ENCODE assay signal across 14 cellular contexts in genomic region chr1:54107131-54107530, GRCh38. TPM values are rescaled to one million over a fixed set of nuclear protein-coding genes. Genes with fewer than 3 reads are reported as not detected.
DNase-seq lines count a peak whose midpoint lies in the region; ATAC-seq, FAIRE-seq and TF ChIP-seq lines count a peak whose summit lies in the region.
"Had no signal": no experiment of that assay in that cellular context is flagged by ENCODE, and none has a peak within 500 bp of the region (broad histone marks: within the 10 kb centered on the region; RNA-seq: fewer than 3 reads in every experiment).

No MANE protein-coding gene starts in this region.

- CTCF ChIA-PET in K562 (lab: Yijun Ruan, JAX; ENCODE audit: low intra/inter-chr PET ratio): no interaction called here

- TF ChIP-seq CTCF in D721Med (IDR thresholded peaks at IDR 0.05; ENCODE audit: insufficient read depth, missing control alignments) (peak; percentile 13), HFF-Myc (IDR thresholded peaks at IDR 0.05; ENCODE audit: low read depth, low read length, missing control alignments) (peak; percentile 28), K562 (IDR thresholded peaks at IDR 0.05 in 2 of 3, conservative IDR thresholded peaks at IDR 0.05 in 1 of 3; ENCODE audit: insufficient read depth in 2 of 3, low read depth in 1 of 3, low read length in 3 of 3) (peak; percentile 40 to 50 (median 48); a peak in 3 of 6 replicates)

- no peak for TF ChIP-seq POLR2A in K562 (conservative IDR thresholded peaks at IDR 0.05)

- no peak overlapping the region for H3K4me2 ChIP-seq in K562 (ENCODE audit: insufficient read depth, low read length)

- H3K27ac ChIP-seq in K562 (ENCODE audit: extremely low read depth, low read depth, low read length): no peak overlapping the region
- H3K27ac ChIP-seq: colonic mucosa, heart right ventricle had no signal

- no peaks in the 10 kb centered on the region for H3K27me3 ChIP-seq in K562 (ENCODE audit: control insufficient read depth in 2 of 2, insufficient read depth in 2 of 2, low read length in 2 of 2)
- H3K27me3 ChIP-seq: colonic mucosa, heart right ventricle had no signal

- no peak for DNase-seq in D721Med (ENCODE audit: insufficient read length, low spot score)
- no peak for DNase-seq in HFF-Myc (ENCODE audit: extremely low read depth, low read depth)
- peak in 2 of 4 experiments; percentile 44 to 56 for DNase-seq in K562 (ENCODE audit: extremely low read depth in 1 of 4, low spot score in 3 of 4)
- DNase-seq in left kidney (ENCODE audit: low read depth, low spot score): peak; percentile 30
- no peak for DNase-seq in NCI-H1092 treated with DMSO at 0.1 percent for 48 hours (lab: John Stamatoyannopoulos, UW)
- no peak for DNase-seq in hepatic stellate cell (ENCODE audit: low spot score)
- DNase-seq: activated CD4-positive, CD25-positive, alpha-beta regulatory T cell; colonic mucosa; DMS153; heart right ventricle; SHP77 had no signal

- BruUV-seq in K562 (replicated peaks; lab: Mats Ljungman, UMichigan): no TSS peak

- H3K9ac ChIP-seq in K562 (ENCODE audit: insufficient read depth in 1 of 2, low read depth in 2 of 2, low read length in 2 of 2): no peak overlapping the region

- TF ChIP-seq EP300 in K562 (IDR thresholded peaks at IDR 0.05; ENCODE audit: low read length): no peak

- H3K36me3 ChIP-seq in K562 (ENCODE audit: control insufficient read depth, insufficient read depth, low read length): no peaks in the 10 kb centered on the region
- H3K36me3 ChIP-seq: colonic mucosa had no signal

- POLR2A ChIA-PET in K562 (lab: Yijun Ruan, JAX): interaction anchor here (0.6 kb wide), 1 partner anchor 54 kb away, joined by 3 read pairs; the partner anchor contains the start of gene TMEM59

- peaks cover 5 to 6% of the 10 kb centered on the region in 2 experiments; a peak in 3 of 5 replicates for H3K4me1 ChIP-seq in K562 (replicated peaks in 1 of 2; ENCODE audit: control insufficient read depth in 2 of 2, insufficient read depth in 2 of 2, low read length in 2 of 2)
- H3K4me1 ChIP-seq: colonic mucosa had no signal

- no peaks in the 10 kb centered on the region for H3K79me2 ChIP-seq in K562 (ENCODE audit: control insufficient read depth, insufficient read depth, low read length)

- H3K9me3 ChIP-seq in K562 (replicated peaks; ENCODE audit: control insufficient read depth, insufficient read depth, low read depth, low read length): no peaks in the 10 kb centered on the region
- H3K9me3 ChIP-seq: colonic mucosa, heart right ventricle had no signal

- FAIRE-seq in D721Med (lab: Jason Lieb, UNC) (no peak), K562 (lab: Jason Lieb, UNC) (peak; percentile 19)

- ATAC-seq in K562: peak; percentile 57
- no peak for ATAC-seq in HG02798 (IDR thresholded peaks at IDR 0.05; ENCODE audit: poor library complexity, unreplicated experiment)
- ATAC-seq in GM21381 (IDR thresholded peaks at IDR 0.05; ENCODE audit: unreplicated experiment): no peak
- ATAC-seq: heart right ventricle had no signal

- H4K20me1 ChIP-seq in K562 (replicated peaks; ENCODE audit: control insufficient read depth, insufficient read depth, low read length): no peaks in the 10 kb centered on the region

- no peak overlapping the region; the same call in 1 of the 2 replicates for H2AFZ ChIP-seq in K562 (ENCODE audit: low read depth, low read length)

- intact Hi-C loops in K562 (cut with micrococcal nuclease): no loop called here

- WGBS in K562 (ENCODE audit: insufficient coverage, low coverage, missing lambda C conversion rate): 29% methylated on average over 2 of the region's 2 CpGs

- in situ Hi-C loops in K562 (cut with MboI): no loop called here

- no peaks in the 10 kb centered on the region for H3K9me1 ChIP-seq in K562 (ENCODE audit: control insufficient read depth, insufficient read depth, low read length)

- no peak overlapping the region for H3K4me3 ChIP-seq in HFF-Myc (replicated peaks; ENCODE audit: low read depth, low read length)
- H3K4me3 ChIP-seq in K562: no peak overlapping the region
- H3K4me3 ChIP-seq: colonic mucosa, heart right ventricle had no signal

- peak in 1 of 2 experiments; percentile 70; a peak in 2 of 4 replicates for TF ChIP-seq RAD21 in K562 (CRISPR knock-in tag; conservative IDR thresholded peaks at IDR 0.05 in 1 of 2, IDR thresholded peaks at IDR 0.05 in 1 of 2)

TF ChIP-seq in K562, 482 proteins besides CTCF, POLR2A, EP300 and RAD21 (continues in another document):
- TF ChIP-seq ELF4 (CRISPR knock-in tag; IDR thresholded peaks at IDR 0.05): no peak
- TF ChIP-seq BRD9 (IDR thresholded peaks at IDR 0.05; ENCODE audit: low read depth, partially characterized antibody): no peak
- no peak for TF ChIP-seq MYC (IDR thresholded peaks at IDR 0.05; ENCODE audit: low read depth, low read length)
- no peak for TF ChIP-seq MYC (CRISPR knock-in tag; IDR thresholded peaks at IDR 0.05; ENCODE audit: borderline replicate concordance, low read depth)
- TF ChIP-seq MAFF (IDR thresholded peaks at IDR 0.05; ENCODE audit: low read length): no peak
- TF ChIP-seq ZNF253 (CRISPR knock-in tag; conservative IDR thresholded peaks at IDR 0.05): no peak
- TF ChIP-seq COPS2 (conservative IDR thresholded peaks at IDR 0.05): no peak
- TF ChIP-seq ZNF224 (CRISPR knock-in tag; IDR thresholded peaks at IDR 0.05): no peak

RNA-seq across cellular contexts. Expression of gene CDCP2, which starts 45.7 kb away (rescaled TPM):
- 0.14 and 0.21 TPM in 2 replicates for total RNA-seq in K562 (2011; cell fraction: chromatin; rRNA removed; ENCODE audit: low replicate concordance)
- not detected in 2 replicates for total RNA-seq in K562 (2011; cell fraction: nucleolus; rRNA removed)
- total RNA-seq in K562 (2011; cell fraction: nucleoplasm; rRNA removed): 0.22 TPM in 1 of 2 replicates, not detected in the other
- total RNA-seq in K562 (2014; rRNA removed) (not detected in 2 replicates), K562 (2014; rRNA removed; fragmentation: Illumina TruSeq; extraction: Trizol) (0.06 TPM in 1 of 2 replicates, not detected in the other), K562 (2015; rRNA removed; fragmentation: Illumina TruSeq; extraction: Trizol) (not detected in 2 replicates), K562 (2021) (not detected in 2 replicates)
- polyA plus RNA-seq in K562 (2011; rRNA removed) (not detected in 2 replicates), K562 (2014; fragmentation: Illumina TruSeq; extraction: Trizol) (not detected in 2 replicates), K562 (2014; fragmentation: Nextera tagmentation; extraction: Ambion mirVana) (not detected), K562 (2014; rRNA removed) (0.05 TPM in 1 of 2 replicates, not detected in the other)
- polyA plus RNA-seq in K562 (2011; cell fraction: cytosol; rRNA removed): 0.03 TPM in 1 of 2 replicates, not detected in the other
- polyA plus RNA-seq in K562 (2011; cell fraction: nucleus; rRNA removed): not detected in 2 replicates
- polyA plus RNA-seq in K562 (2012): not detected in 2 replicates
- 0.09 TPM in 1 of 2 replicates, not detected in the other for polyA minus RNA-seq in K562 (2011; rRNA and poly(A)+ RNA removed)
- polyA minus RNA-seq in K562 (2011; cell fraction: cytosol; rRNA and poly(A)+ RNA removed): not detected in 2 replicates
- not detected in 2 replicates for polyA minus RNA-seq in K562 (2011; cell fraction: nucleus; rRNA and poly(A)+ RNA removed)
- total RNA-seq: skeletal muscle tissue had no signal

RNA-seq across cellular contexts. Expression of gene TCEANC2, which starts 53.7 kb away (rescaled TPM):
- 6.1 and 7.8 TPM in 2 replicates for total RNA-seq in K562 (2011; cell fraction: chromatin; rRNA removed; ENCODE audit: low replicate concordance)
- total RNA-seq in K562 (2011; cell fraction: nucleolus; rRNA removed): 3.8 and 5.4 TPM in 2 replicates
- 6.5 and 11.8 TPM in 2 replicates for total RNA-seq in K562 (2011; cell fraction: nucleoplasm; rRNA removed)
- total RNA-seq in K562 (2014; rRNA removed) (3.3 and 6.2 TPM in 2 replicates), K562 (2014; rRNA removed; fragmentation: Illumina TruSeq; extraction: Trizol) (6.3 and 8.2 TPM in 2 replicates), K562 (2015; rRNA removed; fragmentation: Illumina TruSeq; extraction: Trizol) (4.7 and 5.6 TPM in 2 replicates), K562 (2021) (7.0 and 7.2 TPM in 2 replicates)
- polyA plus RNA-seq in K562 (2011; rRNA removed) (7.4 and 8.4 TPM in 2 replicates), K562 (2014; fragmentation: Illumina TruSeq; extraction: Trizol) (6.0 and 7.1 TPM in 2 replicates), K562 (2014; fragmentation: Nextera tagmentation; extraction: Ambion mirVana) (10 to 100 TPM in 1 of 2 experiments, 1 to 10 TPM in 1; 9.8 to 10.2 TPM), K562 (2014; rRNA removed) (5.2 and 5.3 TPM in 2 replicates)
- 5.2 and 8.1 TPM in 2 replicates for polyA plus RNA-seq in K562 (2011; cell fraction: cytosol; rRNA removed)
- polyA plus RNA-seq in K562 (2011; cell fraction: nucleus; rRNA removed): 6.6 and 7.9 TPM in 2 replicates
- polyA plus RNA-seq in K562 (2012): 3.3 and 6.6 TPM in 2 replicates
- polyA minus RNA-seq in K562 (2011; rRNA and poly(A)+ RNA removed): 7.1 and 8.4 TPM in 2 replicates
- polyA minus RNA-seq in K562 (2011; cell fraction: cytosol; rRNA and poly(A)+ RNA removed): 2.4 and 3.2 TPM in 2 replicates
- polyA minus RNA-seq in K562 (2011; cell fraction: nucleus; rRNA and poly(A)+ RNA removed): 2.8 and 6.6 TPM in 2 replicates

RNA-seq across cellular contexts. Expression of gene TMEM59, which starts 54.1 kb away (rescaled TPM):
- total RNA-seq in K562 (2011; cell fraction: chromatin; rRNA removed; ENCODE audit: low replicate concordance): 144 and 157 TPM in 2 replicates
- total RNA-seq in K562 (2011; cell fraction: nucleolus; rRNA removed): 168 and 198 TPM in 2 replicates
- total RNA-seq in K562 (2011; cell fraction: nucleoplasm; rRNA removed): 246 and 274 TPM in 2 replicates
- 97.2 and 122 TPM in 2 replicates for total RNA-seq in K562 (2014; rRNA removed)
- total RNA-seq in K562 (2014; rRNA removed; fragmentation: Illumina TruSeq; extraction: Trizol): 151 and 168 TPM in 2 replicates
- 137 and 144 TPM in 2 replicates for total RNA-seq in K562 (2015; rRNA removed; fragmentation: Illumina TruSeq; extraction: Trizol)
- 163 and 186 TPM in 2 replicates for total RNA-seq in K562 (2021)
- 299 and 316 TPM in 2 replicates for polyA plus RNA-seq in K562 (2011; rRNA removed)
- 93.8 and 181 TPM in 2 replicates for polyA plus RNA-seq in K562 (2011; cell fraction: cytosol; rRNA removed)
- polyA plus RNA-seq in K562 (2011; cell fraction: nucleus; rRNA removed): 45.4 and 94.5 TPM in 2 replicates
- 189 and 249 TPM in 2 replicates for polyA plus RNA-seq in K562 (2012)
- 133 and 136 TPM in 2 replicates for polyA plus RNA-seq in K562 (2014; fragmentation: Illumina TruSeq; extraction: Trizol)
- polyA plus RNA-seq in K562 (2014; fragmentation: Nextera tagmentation; extraction: Ambion mirVana): 100 to 1,000 TPM; 196 to 202 TPM
- polyA plus RNA-seq in K562 (2014; rRNA removed): 93.1 and 127 TPM in 2 replicates
- 146 and 161 TPM in 2 replicates for polyA minus RNA-seq in K562 (2011; rRNA and poly(A)+ RNA removed)
- polyA minus RNA-seq in K562 (2011; cell fraction: cytosol; rRNA and poly(A)+ RNA removed): 68.4 and 86.7 TPM in 2 replicates
- 12.7 and 29.8 TPM in 2 replicates for polyA minus RNA-seq in K562 (2011; cell fraction: nucleus; rRNA and poly(A)+ RNA removed)
